In the genomic region with DNA sequence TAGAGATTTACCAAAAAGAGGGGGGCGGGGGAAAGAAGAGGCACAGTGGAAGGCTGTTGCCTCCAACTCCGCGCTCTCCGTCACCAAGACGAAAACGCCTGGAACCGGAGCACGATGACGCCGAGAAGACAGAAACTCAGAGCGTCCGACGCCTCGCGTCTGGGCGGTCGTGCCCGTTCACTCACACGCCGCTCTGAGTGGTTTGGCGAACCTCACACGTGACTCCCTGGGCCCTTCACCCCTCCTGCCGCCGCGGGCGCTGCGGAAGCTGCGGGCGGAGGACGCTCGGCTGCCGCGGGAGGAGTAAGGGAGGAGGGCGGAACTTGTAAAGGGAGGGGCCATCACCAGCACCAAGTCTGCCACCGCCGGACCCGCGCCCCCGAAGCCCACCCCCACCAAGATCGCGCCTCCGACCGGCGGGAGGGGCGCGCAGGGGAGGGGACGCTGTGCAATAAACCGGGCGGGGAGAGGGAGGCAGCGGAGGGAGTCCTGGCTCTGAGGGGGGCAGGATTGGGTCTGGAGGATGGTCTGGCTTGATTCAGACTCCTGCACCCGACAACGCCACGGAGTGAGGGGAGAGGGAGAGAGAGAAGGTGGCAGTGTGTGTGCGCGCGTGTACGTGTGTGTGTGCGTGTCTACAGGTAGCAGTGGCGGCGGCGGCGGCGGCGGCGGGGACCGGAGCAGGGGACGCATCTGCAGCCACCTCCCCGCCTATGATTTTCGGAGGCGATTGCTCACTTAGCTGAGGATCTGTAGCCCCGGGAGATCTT, we compare ENCODE assay signal across 1 cellular context.
TF ChIP-seq lines count a peak whose summit lies in the region.

No MANE protein-coding gene starts in this region.

TF ChIP-seq in WTC11, 78 proteins besides CTCF, POLR2A, EP300 and RAD21 (continued from another document and continues in another):
- TF ChIP-seq OVOL2 (CRISPR knock-in tag; IDR thresholded peaks at IDR 0.05; ENCODE audit: borderline replicate concordance): no peak
- peak; percentile 97 for TF ChIP-seq ZNF263 (CRISPR knock-in tag; IDR thresholded peaks at IDR 0.05; ENCODE audit: low read depth)
- TF ChIP-seq SMAD4 (CRISPR knock-in tag; IDR thresholded peaks at IDR 0.05): no peak
- TF ChIP-seq SP1 (CRISPR knock-in tag; conservative IDR thresholded peaks at IDR 0.05): peak; percentile 83
- TF ChIP-seq, protein P1, sequence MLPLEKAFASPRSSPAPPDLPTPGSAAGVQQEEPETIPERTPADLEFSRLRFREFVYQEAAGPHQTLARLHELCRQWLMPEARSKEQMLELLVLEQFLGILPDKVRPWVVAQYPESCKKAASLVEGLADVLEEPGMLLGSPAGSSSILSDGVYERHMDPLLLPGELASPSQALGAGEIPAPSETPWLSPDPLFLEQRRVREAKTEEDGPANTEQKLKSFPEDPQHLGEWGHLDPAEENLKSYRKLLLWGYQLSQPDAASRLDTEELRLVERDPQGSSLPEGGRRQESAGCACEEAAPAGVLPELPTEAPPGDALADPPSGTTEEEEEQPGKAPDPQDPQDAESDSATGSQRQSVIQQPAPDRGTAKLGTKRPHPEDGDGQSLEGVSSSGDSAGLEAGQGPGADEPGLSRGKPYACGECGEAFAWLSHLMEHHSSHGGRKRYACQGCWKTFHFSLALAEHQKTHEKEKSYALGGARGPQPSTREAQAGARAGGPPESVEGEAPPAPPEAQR (CRISPR knock-in tag; IDR thresholded peaks at IDR 0.05): no peak
- TF ChIP-seq, protein P2, sequence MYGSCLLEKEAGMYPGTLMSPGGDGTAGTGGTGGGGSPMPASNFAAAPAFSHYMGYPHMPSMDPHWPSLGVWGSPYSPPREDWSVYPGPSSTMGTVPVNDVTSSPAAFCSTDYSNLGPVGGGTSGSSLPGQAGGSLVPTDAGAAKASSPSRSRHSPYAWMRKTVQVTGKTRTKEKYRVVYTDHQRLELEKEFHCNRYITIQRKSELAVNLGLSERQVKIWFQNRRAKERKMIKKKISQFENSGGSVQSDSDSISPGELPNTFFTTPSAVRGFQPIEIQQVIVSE (CRISPR knock-in tag; IDR thresholded peaks at IDR 0.05; ENCODE audit: borderline replicate concordance): no peak
- 0 out of 2 replicates have a peak, but pooled peaks have one; percentile 20 for TF ChIP-seq CBFB (CRISPR knock-in tag; IDR thresholded peaks at IDR 0.05; ENCODE audit: low read depth)
- TF ChIP-seq CREB1 (CRISPR knock-in tag; IDR thresholded peaks at IDR 0.05): 0 out of 2 replicates have a peak, but pooled peaks have one; percentile 15
- no peak for TF ChIP-seq ELF4 (CRISPR knock-in tag; IDR thresholded peaks at IDR 0.05; ENCODE audit: low read depth)
- TF ChIP-seq FOXP1 (CRISPR knock-in tag; IDR thresholded peaks at IDR 0.05; ENCODE audit: borderline replicate concordance): peak; percentile 85; the same call in 1 of the 2 replicates
- no peak for TF ChIP-seq ZNF396 (CRISPR knock-in tag; IDR thresholded peaks at IDR 0.05; ENCODE audit: borderline replicate concordance)
- no peak for TF ChIP-seq EMX1 (CRISPR knock-in tag; IDR thresholded peaks at IDR 0.05)
- no peak for TF ChIP-seq FOXJ3 (CRISPR knock-in tag; IDR thresholded peaks at IDR 0.05; ENCODE audit: borderline replicate concordance)
- TF ChIP-seq, protein P3, sequence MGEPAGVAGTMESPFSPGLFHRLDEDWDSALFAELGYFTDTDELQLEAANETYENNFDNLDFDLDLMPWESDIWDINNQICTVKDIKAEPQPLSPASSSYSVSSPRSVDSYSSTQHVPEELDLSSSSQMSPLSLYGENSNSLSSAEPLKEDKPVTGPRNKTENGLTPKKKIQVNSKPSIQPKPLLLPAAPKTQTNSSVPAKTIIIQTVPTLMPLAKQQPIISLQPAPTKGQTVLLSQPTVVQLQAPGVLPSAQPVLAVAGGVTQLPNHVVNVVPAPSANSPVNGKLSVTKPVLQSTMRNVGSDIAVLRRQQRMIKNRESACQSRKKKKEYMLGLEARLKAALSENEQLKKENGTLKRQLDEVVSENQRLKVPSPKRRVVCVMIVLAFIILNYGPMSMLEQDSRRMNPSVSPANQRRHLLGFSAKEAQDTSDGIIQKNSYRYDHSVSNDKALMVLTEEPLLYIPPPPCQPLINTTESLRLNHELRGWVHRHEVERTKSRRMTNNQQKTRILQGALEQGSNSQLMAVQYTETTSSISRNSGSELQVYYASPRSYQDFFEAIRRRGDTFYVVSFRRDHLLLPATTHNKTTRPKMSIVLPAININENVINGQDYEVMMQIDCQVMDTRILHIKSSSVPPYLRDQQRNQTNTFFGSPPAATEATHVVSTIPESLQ (CRISPR knock-in tag; IDR thresholded peaks at IDR 0.05): no peak
- TF ChIP-seq ZNF138 (CRISPR knock-in tag; conservative IDR thresholded peaks at IDR 0.05): 0 out of 2 replicates have a peak, but pooled peaks have one; percentile 46
- TF ChIP-seq GRHL2 (CRISPR knock-in tag; IDR thresholded peaks at IDR 0.05; ENCODE audit: insufficient replicate concordance, severe bottlenecking): no peak
- no peak for TF ChIP-seq IRF2 (CRISPR knock-in tag; IDR thresholded peaks at IDR 0.05; ENCODE audit: borderline replicate concordance, low read depth)
- TF ChIP-seq, protein P4, sequence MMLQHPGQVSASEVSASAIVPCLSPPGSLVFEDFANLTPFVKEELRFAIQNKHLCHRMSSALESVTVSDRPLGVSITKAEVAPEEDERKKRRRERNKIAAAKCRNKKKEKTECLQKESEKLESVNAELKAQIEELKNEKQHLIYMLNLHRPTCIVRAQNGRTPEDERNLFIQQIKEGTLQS (CRISPR knock-in tag; conservative IDR thresholded peaks at IDR 0.05): no peak
- TF ChIP-seq, protein P5, sequence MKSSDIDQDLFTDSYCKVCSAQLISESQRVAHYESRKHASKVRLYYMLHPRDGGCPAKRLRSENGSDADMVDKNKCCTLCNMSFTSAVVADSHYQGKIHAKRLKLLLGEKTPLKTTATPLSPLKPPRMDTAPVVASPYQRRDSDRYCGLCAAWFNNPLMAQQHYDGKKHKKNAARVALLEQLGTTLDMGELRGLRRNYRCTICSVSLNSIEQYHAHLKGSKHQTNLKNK (CRISPR knock-in tag; IDR thresholded peaks at IDR 0.05): no peak
- peak; percentile 41; the same call in 1 of the 2 replicates for TF ChIP-seq NFYB (CRISPR knock-in tag; conservative IDR thresholded peaks at IDR 0.05; ENCODE audit: low read depth)
- no peak for TF ChIP-seq ZNF219 (CRISPR knock-in tag; IDR thresholded peaks at IDR 0.05; ENCODE audit: borderline replicate concordance)
- TF ChIP-seq HMGA2 (CRISPR knock-in tag; IDR thresholded peaks at IDR 0.05): no peak
- peak; percentile 86; the same call in 1 of the 2 replicates for TF ChIP-seq ZNF232 (CRISPR knock-in tag; IDR thresholded peaks at IDR 0.05)
- no peak for TF ChIP-seq CREM (CRISPR knock-in tag; IDR thresholded peaks at IDR 0.05)
- TF ChIP-seq, protein P6, sequence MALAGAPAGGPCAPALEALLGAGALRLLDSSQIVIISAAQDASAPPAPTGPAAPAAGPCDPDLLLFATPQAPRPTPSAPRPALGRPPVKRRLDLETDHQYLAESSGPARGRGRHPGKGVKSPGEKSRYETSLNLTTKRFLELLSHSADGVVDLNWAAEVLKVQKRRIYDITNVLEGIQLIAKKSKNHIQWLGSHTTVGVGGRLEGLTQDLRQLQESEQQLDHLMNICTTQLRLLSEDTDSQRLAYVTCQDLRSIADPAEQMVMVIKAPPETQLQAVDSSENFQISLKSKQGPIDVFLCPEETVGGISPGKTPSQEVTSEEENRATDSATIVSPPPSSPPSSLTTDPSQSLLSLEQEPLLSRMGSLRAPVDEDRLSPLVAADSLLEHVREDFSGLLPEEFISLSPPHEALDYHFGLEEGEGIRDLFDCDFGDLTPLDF (CRISPR knock-in tag; IDR thresholded peaks at IDR 0.05): 0 out of 2 replicates have a peak, but pooled peaks have one; percentile 61
- TF ChIP-seq, protein P7, sequence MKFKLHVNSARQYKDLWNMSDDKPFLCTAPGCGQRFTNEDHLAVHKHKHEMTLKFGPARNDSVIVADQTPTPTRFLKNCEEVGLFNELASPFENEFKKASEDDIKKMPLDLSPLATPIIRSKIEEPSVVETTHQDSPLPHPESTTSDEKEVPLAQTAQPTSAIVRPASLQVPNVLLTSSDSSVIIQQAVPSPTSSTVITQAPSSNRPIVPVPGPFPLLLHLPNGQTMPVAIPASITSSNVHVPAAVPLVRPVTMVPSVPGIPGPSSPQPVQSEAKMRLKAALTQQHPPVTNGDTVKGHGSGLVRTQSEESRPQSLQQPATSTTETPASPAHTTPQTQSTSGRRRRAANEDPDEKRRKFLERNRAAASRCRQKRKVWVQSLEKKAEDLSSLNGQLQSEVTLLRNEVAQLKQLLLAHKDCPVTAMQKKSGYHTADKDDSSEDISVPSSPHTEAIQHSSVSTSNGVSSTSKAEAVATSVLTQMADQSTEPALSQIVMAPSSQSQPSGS (CRISPR knock-in tag; IDR thresholded peaks at IDR 0.05; ENCODE audit: borderline replicate concordance, low read depth): no peak
- TF ChIP-seq, protein P8, sequence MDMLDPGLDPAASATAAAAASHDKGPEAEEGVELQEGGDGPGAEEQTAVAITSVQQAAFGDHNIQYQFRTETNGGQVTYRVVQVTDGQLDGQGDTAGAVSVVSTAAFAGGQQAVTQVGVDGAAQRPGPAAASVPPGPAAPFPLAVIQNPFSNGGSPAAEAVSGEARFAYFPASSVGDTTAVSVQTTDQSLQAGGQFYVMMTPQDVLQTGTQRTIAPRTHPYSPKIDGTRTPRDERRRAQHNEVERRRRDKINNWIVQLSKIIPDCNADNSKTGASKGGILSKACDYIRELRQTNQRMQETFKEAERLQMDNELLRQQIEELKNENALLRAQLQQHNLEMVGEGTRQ (CRISPR knock-in tag; IDR thresholded peaks at IDR 0.05): peak; percentile 95
- TF ChIP-seq, protein P9, sequence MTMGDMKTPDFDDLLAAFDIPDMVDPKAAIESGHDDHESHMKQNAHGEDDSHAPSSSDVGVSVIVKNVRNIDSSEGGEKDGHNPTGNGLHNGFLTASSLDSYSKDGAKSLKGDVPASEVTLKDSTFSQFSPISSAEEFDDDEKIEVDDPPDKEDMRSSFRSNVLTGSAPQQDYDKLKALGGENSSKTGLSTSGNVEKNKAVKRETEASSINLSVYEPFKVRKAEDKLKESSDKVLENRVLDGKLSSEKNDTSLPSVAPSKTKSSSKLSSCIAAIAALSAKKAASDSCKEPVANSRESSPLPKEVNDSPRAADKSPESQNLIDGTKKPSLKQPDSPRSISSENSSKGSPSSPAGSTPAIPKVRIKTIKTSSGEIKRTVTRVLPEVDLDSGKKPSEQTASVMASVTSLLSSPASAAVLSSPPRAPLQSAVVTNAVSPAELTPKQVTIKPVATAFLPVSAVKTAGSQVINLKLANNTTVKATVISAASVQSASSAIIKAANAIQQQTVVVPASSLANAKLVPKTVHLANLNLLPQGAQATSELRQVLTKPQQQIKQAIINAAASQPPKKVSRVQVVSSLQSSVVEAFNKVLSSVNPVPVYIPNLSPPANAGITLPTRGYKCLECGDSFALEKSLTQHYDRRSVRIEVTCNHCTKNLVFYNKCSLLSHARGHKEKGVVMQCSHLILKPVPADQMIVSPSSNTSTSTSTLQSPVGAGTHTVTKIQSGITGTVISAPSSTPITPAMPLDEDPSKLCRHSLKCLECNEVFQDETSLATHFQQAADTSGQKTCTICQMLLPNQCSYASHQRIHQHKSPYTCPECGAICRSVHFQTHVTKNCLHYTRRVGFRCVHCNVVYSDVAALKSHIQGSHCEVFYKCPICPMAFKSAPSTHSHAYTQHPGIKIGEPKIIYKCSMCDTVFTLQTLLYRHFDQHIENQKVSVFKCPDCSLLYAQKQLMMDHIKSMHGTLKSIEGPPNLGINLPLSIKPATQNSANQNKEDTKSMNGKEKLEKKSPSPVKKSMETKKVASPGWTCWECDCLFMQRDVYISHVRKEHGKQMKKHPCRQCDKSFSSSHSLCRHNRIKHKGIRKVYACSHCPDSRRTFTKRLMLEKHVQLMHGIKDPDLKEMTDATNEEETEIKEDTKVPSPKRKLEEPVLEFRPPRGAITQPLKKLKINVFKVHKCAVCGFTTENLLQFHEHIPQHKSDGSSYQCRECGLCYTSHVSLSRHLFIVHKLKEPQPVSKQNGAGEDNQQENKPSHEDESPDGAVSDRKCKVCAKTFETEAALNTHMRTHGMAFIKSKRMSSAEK (CRISPR knock-in tag; IDR thresholded peaks at IDR 0.05; ENCODE audit: borderline replicate concordance): no peak
- TF ChIP-seq, protein P10, sequence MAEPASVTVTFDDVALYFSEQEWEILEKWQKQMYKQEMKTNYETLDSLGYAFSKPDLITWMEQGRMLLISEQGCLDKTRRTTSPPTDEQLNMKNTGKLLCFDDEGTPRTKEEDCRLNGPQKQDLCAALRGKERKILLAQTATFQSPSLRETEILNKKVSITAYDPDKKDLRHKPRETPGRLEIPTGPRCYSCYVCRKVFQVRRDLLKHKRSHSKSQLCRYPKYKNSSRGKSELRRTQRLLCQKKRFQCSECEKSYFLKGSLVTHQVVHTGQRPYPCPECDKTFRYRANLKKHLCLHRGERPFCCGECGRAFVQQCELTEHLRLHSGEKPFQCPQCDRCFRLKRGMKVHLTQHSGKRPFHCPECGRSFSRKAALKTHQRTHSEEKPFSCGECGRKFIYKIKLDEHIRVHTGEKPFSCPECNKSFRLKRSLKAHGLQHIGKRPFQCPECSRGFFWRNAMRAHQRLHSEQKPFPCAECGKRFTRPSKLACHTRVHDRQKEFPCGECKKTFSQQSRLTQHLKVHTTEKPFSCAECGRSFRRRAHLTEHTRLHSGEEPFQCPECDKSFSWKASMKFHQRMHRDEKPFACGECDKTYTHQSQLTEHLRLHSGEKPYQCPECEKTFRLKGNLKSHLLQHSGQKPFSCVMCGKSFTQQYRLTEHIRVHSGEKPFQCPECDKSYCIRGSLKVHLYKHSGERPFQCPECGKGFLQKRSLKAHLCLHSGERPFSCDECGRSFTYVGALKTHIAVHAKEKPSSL (CRISPR knock-in tag; conservative IDR thresholded peaks at IDR 0.05): no peak
- TF ChIP-seq ZNF416 (CRISPR knock-in tag; IDR thresholded peaks at IDR 0.05): no peak
- TF ChIP-seq SMAD3 (CRISPR knock-in tag; IDR thresholded peaks at IDR 0.05; ENCODE audit: borderline replicate concordance): peak; percentile 73; the same call in 1 of the 2 replicates
- TF ChIP-seq, protein P11, sequence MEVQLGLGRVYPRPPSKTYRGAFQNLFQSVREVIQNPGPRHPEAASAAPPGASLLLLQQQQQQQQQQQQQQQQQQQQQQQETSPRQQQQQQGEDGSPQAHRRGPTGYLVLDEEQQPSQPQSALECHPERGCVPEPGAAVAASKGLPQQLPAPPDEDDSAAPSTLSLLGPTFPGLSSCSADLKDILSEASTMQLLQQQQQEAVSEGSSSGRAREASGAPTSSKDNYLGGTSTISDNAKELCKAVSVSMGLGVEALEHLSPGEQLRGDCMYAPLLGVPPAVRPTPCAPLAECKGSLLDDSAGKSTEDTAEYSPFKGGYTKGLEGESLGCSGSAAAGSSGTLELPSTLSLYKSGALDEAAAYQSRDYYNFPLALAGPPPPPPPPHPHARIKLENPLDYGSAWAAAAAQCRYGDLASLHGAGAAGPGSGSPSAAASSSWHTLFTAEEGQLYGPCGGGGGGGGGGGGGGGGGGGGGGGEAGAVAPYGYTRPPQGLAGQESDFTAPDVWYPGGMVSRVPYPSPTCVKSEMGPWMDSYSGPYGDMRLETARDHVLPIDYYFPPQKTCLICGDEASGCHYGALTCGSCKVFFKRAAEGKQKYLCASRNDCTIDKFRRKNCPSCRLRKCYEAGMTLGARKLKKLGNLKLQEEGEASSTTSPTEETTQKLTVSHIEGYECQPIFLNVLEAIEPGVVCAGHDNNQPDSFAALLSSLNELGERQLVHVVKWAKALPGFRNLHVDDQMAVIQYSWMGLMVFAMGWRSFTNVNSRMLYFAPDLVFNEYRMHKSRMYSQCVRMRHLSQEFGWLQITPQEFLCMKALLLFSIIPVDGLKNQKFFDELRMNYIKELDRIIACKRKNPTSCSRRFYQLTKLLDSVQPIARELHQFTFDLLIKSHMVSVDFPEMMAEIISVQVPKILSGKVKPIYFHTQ (CRISPR knock-in tag; IDR thresholded peaks at IDR 0.05): no peak
- TF ChIP-seq, protein P12, sequence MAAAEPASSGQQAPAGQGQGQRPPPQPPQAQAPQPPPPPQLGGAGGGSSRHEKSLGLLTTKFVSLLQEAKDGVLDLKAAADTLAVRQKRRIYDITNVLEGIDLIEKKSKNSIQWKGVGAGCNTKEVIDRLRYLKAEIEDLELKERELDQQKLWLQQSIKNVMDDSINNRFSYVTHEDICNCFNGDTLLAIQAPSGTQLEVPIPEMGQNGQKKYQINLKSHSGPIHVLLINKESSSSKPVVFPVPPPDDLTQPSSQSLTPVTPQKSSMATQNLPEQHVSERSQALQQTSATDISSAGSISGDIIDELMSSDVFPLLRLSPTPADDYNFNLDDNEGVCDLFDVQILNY (CRISPR knock-in tag; IDR thresholded peaks at IDR 0.05): peak; percentile 76
